In the genomic region with DNA sequence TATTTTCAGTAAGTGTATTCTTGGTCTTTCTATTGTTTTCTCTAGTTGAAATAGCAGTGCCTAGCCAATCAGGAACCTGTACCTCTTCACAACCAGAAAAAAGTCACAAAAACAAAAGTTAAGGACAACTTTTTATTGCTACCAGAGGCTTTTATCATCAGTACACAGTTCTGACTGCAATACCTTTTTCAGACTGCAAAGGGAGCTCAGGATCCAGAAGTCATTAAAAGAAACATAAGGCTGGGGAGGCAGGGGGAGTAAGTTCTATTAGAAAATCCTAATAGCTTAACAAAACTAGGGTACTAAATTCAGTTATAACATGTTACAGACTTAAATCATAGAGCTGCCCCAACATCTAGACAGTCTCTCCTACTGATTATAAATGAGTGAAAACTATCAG, we compare ENCODE assay signal across 9 cellular contexts. TPM values are rescaled to one million over a fixed set of nuclear protein-coding genes. Genes with fewer than 3 reads are reported as not detected.
DNase-seq lines count a peak whose midpoint lies in the region; ATAC-seq, FAIRE-seq and TF ChIP-seq lines count a peak whose summit lies in the region.
"Had no signal": no experiment of that assay in that cellular context is flagged by ENCODE, and none has a peak within 500 bp of the region (broad histone marks: within the 10 kb centered on the region; RNA-seq: fewer than 3 reads in every experiment).

No MANE protein-coding gene starts in this region.

- H3K14ac ChIP-seq in neuronal stem cell (ENCODE audit: low read length): no peak overlapping the region

- no peak overlapping the region for H3K4ac ChIP-seq in neuronal stem cell (ENCODE audit: low read length)

- H3K9me3 ChIP-seq in endothelial cell of umbilical vein (replicated peaks; ENCODE audit: control insufficient read depth, insufficient read depth, low read length) (no peaks in the 10 kb centered on the region), neuronal stem cell (replicated peaks in 1 of 2; ENCODE audit: control insufficient read depth in 2 of 2, insufficient read depth in 1 of 2, low read depth in 1 of 2, low read length in 2 of 2) (no peaks in the 10 kb centered on the region)

- H3K27me3 ChIP-seq in endothelial cell of umbilical vein (ENCODE audit: control insufficient read depth in 2 of 2, insufficient read depth in 2 of 2, low read length in 2 of 2) (no peaks in the 10 kb centered on the region), neuronal stem cell (ENCODE audit: control insufficient read depth in 3 of 3, insufficient read depth in 3 of 3, low read depth in 1 of 3, low read length in 3 of 3) (no peaks in the 10 kb centered on the region)

- H4K91ac ChIP-seq in neuronal stem cell (ENCODE audit: low read depth, low read length, poor library complexity): no peak overlapping the region

- no peak overlapping the region for H3K27ac ChIP-seq in endothelial cell of umbilical vein (ENCODE audit: insufficient read depth, low read depth, low read length)
- no peak overlapping the region for H3K27ac ChIP-seq in neuronal stem cell (replicated peaks; ENCODE audit: low read length)

- BruUV-seq in endothelial cell of umbilical vein (replicated peaks; lab: Mats Ljungman, UMichigan): no TSS peak

- H3K9ac ChIP-seq in endothelial cell of umbilical vein (replicated peaks; ENCODE audit: extremely low read depth, insufficient read depth, low read length) (no peak overlapping the region), neuronal stem cell (ENCODE audit: low read depth, low read length, poor library complexity) (no peak overlapping the region)

- H2BK5ac ChIP-seq in neuronal stem cell (ENCODE audit: low read length): no peak overlapping the region

- no peak overlapping the region for H2AFZ ChIP-seq in endothelial cell of umbilical vein (ENCODE audit: low read depth, low read length)
- H2AFZ ChIP-seq in neuronal stem cell (ENCODE audit: low read length): no peak overlapping the region

- no peak for FAIRE-seq in endothelial cell of umbilical vein (lab: Jason Lieb, UNC)
- FAIRE-seq: A204.1 had no signal

- CTCF ChIA-PET in endothelial cell of umbilical vein (lab: Charles Lee): interaction anchor here (0.8 to 7.6 kb wide), 15 partner anchors 13 to 311 kb away, joined by 3 to 171 read pairs (median 4); partner anchors contain the start of gene CCNG2

- peak in 1 of 2 donors; percentile 24 for TF ChIP-seq CTCF in endothelial cell of umbilical vein (IDR thresholded peaks at IDR 0.05; ENCODE audit: extremely low read depth in 1 of 2, insufficient read depth in 1 of 2, low read depth in 1 of 2, low read length in 2 of 2)

- no peak overlapping the region for H2AK5ac ChIP-seq in neuronal stem cell (ENCODE audit: low read depth, low read length)

- no peak overlapping the region for H2BK120ac ChIP-seq in neuronal stem cell (ENCODE audit: low read depth, low read length)

- no peak overlapping the region for H3K4me3 ChIP-seq in endothelial cell of umbilical vein (replicated peaks in 1 of 3; ENCODE audit: insufficient read depth in 1 of 3, low read depth in 1 of 3, low read length in 3 of 3)
- no peak overlapping the region for H3K4me3 ChIP-seq in neuronal stem cell (ENCODE audit: low read length in 2 of 2)

- dilution Hi-C loops in endothelial cell of umbilical vein (cut with MboI; ENCODE audit: extremely low pct_ligation_motif_present, low sequenced_read_pairs): no loop called here

- no peaks in the 10 kb centered on the region for H3K9me1 ChIP-seq in endothelial cell of umbilical vein (replicated peaks; ENCODE audit: control insufficient read depth, extremely low read depth, insufficient read depth, low read length)

- no peak overlapping the region for H3K18ac ChIP-seq in neuronal stem cell (ENCODE audit: low read length)

- peak; percentile 37 for DNase-seq in DMS53 (lab: John Stamatoyannopoulos, UW)
- DNase-seq in DMS53 treated with DMSO at 0.1 percent for 48 hours (lab: John Stamatoyannopoulos, UW; ENCODE audit: unreplicated experiment): no peak
- DNase-seq in NCI-H69 (lab: John Stamatoyannopoulos, UW): peak; percentile 2
- peak; percentile 31 for DNase-seq in endothelial cell of umbilical vein (ENCODE audit: low read depth, low spot score)
- peak; percentile 39 for DNase-seq in renal cortical epithelial cell (ENCODE audit: low read depth)
- no peak for DNase-seq in neuronal stem cell (ENCODE audit: low spot score)
- DNase-seq in stimulated activated CD4-positive, alpha-beta T cell treated with anti-CD3 and anti-CD28 coated beads, Interleukin-4, amount 100 ng/mL, for 24 hours: no peak

- no peak overlapping the region for H2BK12ac ChIP-seq in neuronal stem cell (ENCODE audit: low read length)

- H4K8ac ChIP-seq in neuronal stem cell (ENCODE audit: low read depth, low read length): no peak overlapping the region

- H3K4me1 ChIP-seq in endothelial cell of umbilical vein (ENCODE audit: control insufficient read depth, extremely low read depth, insufficient read depth, low read length) (no peaks in the 10 kb centered on the region), neuronal stem cell (ENCODE audit: control insufficient read depth in 2 of 2, insufficient read depth in 1 of 2, low read depth in 1 of 2, low read length in 2 of 2) (no peaks in the 10 kb centered on the region)

- no peak for ATAC-seq in HG02610 (IDR thresholded peaks at IDR 0.05; ENCODE audit: unreplicated experiment)

- intact Hi-C loops in endothelial cell of umbilical vein (cut with micrococcal nuclease): no loop called here

- H3K4me2 ChIP-seq in endothelial cell of umbilical vein (ENCODE audit: insufficient read depth, low read length) (no peak overlapping the region), neuronal stem cell (ENCODE audit: insufficient read depth, low read length, poor library complexity, severe bottlenecking) (no peak overlapping the region)

- no peak for TF ChIP-seq POLR2A in endothelial cell of umbilical vein (IDR thresholded peaks at IDR 0.05; ENCODE audit: low read depth, low read length)

- no peaks in the 10 kb centered on the region for H4K20me1 ChIP-seq in endothelial cell of umbilical vein (replicated peaks; ENCODE audit: control insufficient read depth, extremely low read depth, insufficient read depth, low read length)

- no peak overlapping the region for H2BK15ac ChIP-seq in neuronal stem cell (ENCODE audit: low read length)

- no peak overlapping the region for H3K23ac ChIP-seq in neuronal stem cell (ENCODE audit: low read depth, low read length, poor library complexity)

- peaks cover 8 to 11% of the 10 kb centered on the region in 2 experiments for H3K36me3 ChIP-seq in endothelial cell of umbilical vein (ENCODE audit: control insufficient read depth in 2 of 2, extremely low read depth in 1 of 2, insufficient read depth in 2 of 2, low read length in 2 of 2)
- H3K36me3 ChIP-seq in neuronal stem cell (replicated peaks in 1 of 2; ENCODE audit: control insufficient read depth in 2 of 2, insufficient read depth in 2 of 2, low read length in 2 of 2): peaks cover 8 to 68% of the 10 kb centered on the region in 2 donors

- peaks cover 4% of the 10 kb centered on the region for H3K79me2 ChIP-seq in endothelial cell of umbilical vein (ENCODE audit: control insufficient read depth, insufficient read depth, low read length)

- H3K79me1 ChIP-seq in neuronal stem cell (ENCODE audit: low read depth, low read length): no peaks in the 10 kb centered on the region

- POLR2A ChIA-PET in endothelial cell of umbilical vein (lab: Charles Lee): no interaction called here

TF ChIP-seq in endothelial cell of umbilical vein, 7 proteins besides CTCF, POLR2A, EP300 and RAD21:
- TF ChIP-seq POLR2AphosphoS5 (IDR thresholded peaks at IDR 0.05; ENCODE audit: insufficient read depth, low read depth, low read length) (no peak), EZH2 (IDR thresholded peaks at IDR 0.05; ENCODE audit: borderline replicate concordance, low read depth, low read length, severe bottlenecking) (no peak), MAX (IDR thresholded peaks at IDR 0.05; ENCODE audit: insufficient read depth, insufficient read length) (no peak), GATA2 (IDR thresholded peaks at IDR 0.05; ENCODE audit: insufficient read depth, insufficient read length, low read depth, low read length) (no peak), FOS (IDR thresholded peaks at IDR 0.05; ENCODE audit: borderline replicate concordance, insufficient read depth, low read length) (no peak), JUN (IDR thresholded peaks at IDR 0.05; ENCODE audit: borderline replicate concordance, insufficient read depth, insufficient read length, low read depth) (no peak)
TF ChIP-seq in endothelial cell of umbilical vein: peak in this region for 0.

RNA-seq across cellular contexts. Expression of gene CCNI, which starts 28.8 kb away (rescaled TPM):
- total RNA-seq in endothelial cell of umbilical vein (212 and 227 TPM in 2 replicates), renal cortical epithelial cell (122 and 354 TPM in 2 replicates)
- polyA plus RNA-seq in endothelial cell of umbilical vein: 83.6 and 88.6 TPM in 2 replicates
- 118 and 144 TPM in 2 replicates for polyA plus RNA-seq in endothelial cell of umbilical vein (2011; cell fraction: cytosol; rRNA removed)
- 44.6 and 62.4 TPM in 2 replicates for polyA plus RNA-seq in endothelial cell of umbilical vein (2011; cell fraction: nucleus; rRNA removed)
- polyA plus RNA-seq in endothelial cell of umbilical vein (2012): 144 and 185 TPM in 2 replicates
- 228 and 308 TPM in 2 replicates for polyA minus RNA-seq in endothelial cell of umbilical vein
- polyA minus RNA-seq in endothelial cell of umbilical vein (2011; cell fraction: cytosol; rRNA and poly(A)+ RNA removed): 115 TPM
- polyA minus RNA-seq in endothelial cell of umbilical vein (2011; cell fraction: nucleus; rRNA and poly(A)+ RNA removed): 70.5 and 72.0 TPM in 2 replicates
- 434 TPM for polyA plus RNA-seq in neuronal stem cell (2013, experiment 1 of 2)
- 452 TPM for polyA plus RNA-seq in neuronal stem cell (2013, experiment 2 of 2)

Comparison
In these comparisons a context has a peak if more than half of its experiments do, and no peak if none do; other contexts are left out.
1. DNase-seq: peak in DMS53 (single experiment), NCI-H69 (single experiment), endothelial cell of umbilical vein (single experiment) and renal cortical epithelial cell (single experiment); none in DMS53 treated with DMSO at 0.1 percent for 48 hours (single experiment), neuronal stem cell (single experiment) and stimulated activated CD4-positive, alpha-beta T cell treated with anti-CD3 and anti-CD28 coated beads, Interleukin-4, amount 100 ng/mL, for 24 hours (single experiment).